Comparison of ENCODE assay signal across 13 cellular contexts in genomic region chr9:82982271-82982880, GRCh38.
"Had no signal": no experiment of that assay in that cellular context is flagged by ENCODE, and none has a peak within 500 bp of the region (broad histone marks: within the 10 kb centered on the region; RNA-seq: fewer than 3 reads in every experiment).

No MANE protein-coding gene starts in this region.

- H3K27ac ChIP-seq: left lung, right atrium auricular region, tibial nerve, vagina had no signal

- DNase-seq: activated CD4-positive, alpha-beta T cell treated with anti-CD3 and anti-CD28 coated beads for 36 hours; activated CD4-positive, alpha-beta T cell treated with anti-CD3 and anti-CD28 coated beads, Interleukin-2, amount 50 U/mL, for 48 hours; activated gamma-delta T cell; caudate nucleus; effector memory CD8-positive, alpha-beta T cell; left lung; stimulated activated CD4-positive, alpha-beta T cell treated with anti-CD3 and anti-CD28 coated beads, Interleukin-2, amount 100 ng/mL, for 24 hours; stimulated activated naive CD4-positive, alpha-beta T cell treated with Interleukin-2 at 50 U/mL for 16 hours; substantia nigra; T-helper 2 cell had no signal

- H3K4me3 ChIP-seq: left lung, right atrium auricular region, tibial nerve, vagina had no signal

- H3K4me1 ChIP-seq: left lung, right atrium auricular region, tibial nerve, vagina had no signal

- H3K9me3 ChIP-seq: right atrium auricular region, tibial nerve, vagina had no signal

- H3K27me3 ChIP-seq: left lung, right atrium auricular region, tibial nerve, vagina had no signal

- H3K36me3 ChIP-seq: left lung, right atrium auricular region, tibial nerve, vagina had no signal
